16 cellular contexts compared by ENCODE assay signal in genomic region chr5:143550985-143551630, GRCh38.
DNase-seq lines count a peak whose midpoint lies in the region; ATAC-seq and TF ChIP-seq lines count a peak whose summit lies in the region.
"Had no signal": no experiment of that assay in that cellular context is flagged by ENCODE, and none has a peak within 500 bp of the region (broad histone marks: within the 10 kb centered on the region; RNA-seq: fewer than 3 reads in every experiment).

No MANE protein-coding gene starts in this region.

- no peaks in the 10 kb centered on the region for H3K9me3 Mint-ChIP-seq in activated naive CD4-positive, alpha-beta T cell treated with anti-CD3 and anti-CD28 coated beads, Interleukin-2, amount 50 U/mL, for 72 hours

- peak overlapping the region; percentile 56 for H3K27ac ChIP-seq in fibroblast of lung (ENCODE audit: insufficient read depth, low read length)
- H3K27ac ChIP-seq: BLaER1, KMS-11 had no signal

- peaks cover 26% of the 10 kb centered on the region for H3K4me1 ChIP-seq in fibroblast of lung (ENCODE audit: control insufficient read depth, extremely low read depth, insufficient read depth, low read length)
- H3K4me1 ChIP-seq: BLaER1 had no signal

- ATAC-seq in activated naive CD4-positive, alpha-beta T cell treated with anti-CD3 and anti-CD28 coated beads, Interleukin-2, amount 50 U/mL, for 72 hours: no peak
- ATAC-seq: HepG2 had no signal

- no peak overlapping the region for H3K27ac Mint-ChIP-seq in activated naive CD4-positive, alpha-beta T cell treated with anti-CD3 and anti-CD28 coated beads, Interleukin-2, amount 50 U/mL, for 72 hours

- no peak overlapping the region for H3K4me3 ChIP-seq in fibroblast of lung (replicated peaks in 1 of 4; ENCODE audit: control extremely low read depth in 1 of 4, insufficient read depth in 1 of 4, low read depth in 3 of 4, low read length in 4 of 4)
- H3K4me3 ChIP-seq: BLaER1, MG63 had no signal

- no peak overlapping the region for H3K9ac ChIP-seq in fibroblast of lung (ENCODE audit: insufficient read depth, low read length)
- H3K9ac ChIP-seq: BLaER1, KMS-11 had no signal

- no peaks in the 10 kb centered on the region for H3K36me3 Mint-ChIP-seq in activated naive CD4-positive, alpha-beta T cell treated with anti-CD3 and anti-CD28 coated beads, Interleukin-2, amount 50 U/mL, for 72 hours

- H3K36me3 ChIP-seq in fibroblast of lung (ENCODE audit: control insufficient read depth, insufficient read depth, low read length): no peaks in the 10 kb centered on the region
- H3K36me3 ChIP-seq: BLaER1, MG63 had no signal

- H3K79me2 ChIP-seq in fibroblast of lung (ENCODE audit: control insufficient read depth, insufficient read depth, low read length): no peaks in the 10 kb centered on the region

- no peaks in the 10 kb centered on the region for H4K20me1 ChIP-seq in fibroblast of lung (ENCODE audit: control insufficient read depth, extremely low read depth, insufficient read depth, low read length)
- H4K20me1 ChIP-seq: BLaER1 had no signal

- no peaks in the 10 kb centered on the region for H3K27me3 ChIP-seq in fibroblast of lung (ENCODE audit: control insufficient read depth, insufficient read depth, low read length)
- H3K27me3 ChIP-seq: BLaER1, MG63 had no signal

- DNase-seq in EH (ENCODE audit: low read depth) (peak; percentile 64), M059J (ENCODE audit: low read depth) (peak; percentile 14), fibroblast of lung (ENCODE audit: low read depth in 2 of 2) (peak; percentile 47 to 48), NCI-H187 treated with DMSO at 0.1 percent for 48 hours (lab: John Stamatoyannopoulos, UW) (no peak), GM10266 (ENCODE audit: extremely low spot score) (no peak), pons (ENCODE audit: low spot score) (no peak)
- no peak for DNase-seq in activated naive CD4-positive, alpha-beta T cell treated with anti-CD3 and anti-CD28 coated beads, Interleukin-2, amount 50 U/mL, for 72 hours (ENCODE audit: low spot score in 2 of 2)
- DNase-seq: H7, NCI-H1092 treated with DMSO at 0.1 percent for 48 hours, NCI-H1930, NCI-H69, SHP77 treated with DMSO at 0.1 percent for 48 hours had no signal

- H3K4me2 ChIP-seq in fibroblast of lung (ENCODE audit: extremely low read depth, insufficient read depth, low read length): no peak overlapping the region
- H3K4me2 ChIP-seq: BLaER1, KMS-11 had no signal

- TF ChIP-seq CTCF in fibroblast of lung (conservative IDR thresholded peaks at IDR 0.05 in 1 of 2, IDR thresholded peaks at IDR 0.05 in 1 of 2; ENCODE audit: low read depth in 1 of 2, low read length in 2 of 2) (no peak), GM10266 (IDR thresholded peaks at IDR 0.05; ENCODE audit: control insufficient read depth, insufficient read depth, low read depth, missing control alignments) (no peak)

- no peaks in the 10 kb centered on the region for H3K9me3 ChIP-seq in fibroblast of lung (ENCODE audit: control insufficient read depth, insufficient read depth, low read depth, low read length)

- no peak overlapping the region for H2AFZ ChIP-seq in fibroblast of lung (ENCODE audit: low read length)

Comparison
In these comparisons a context has a peak if more than half of its experiments do, and no peak if none do; other contexts are left out.
1. DNase-seq: peak in EH (single experiment), M059J (single experiment) and fibroblast of lung (2 of 2); none in NCI-H187 treated with DMSO at 0.1 percent for 48 hours (single experiment), GM10266 (single experiment), pons (single experiment) and activated naive CD4-positive, alpha-beta T cell treated with anti-CD3 and anti-CD28 coated beads, Interleukin-2, amount 50 U/mL, for 72 hours (0 of 2).